Comparison of ENCODE assay signal across 28 cellular contexts in genomic region chr9:94100152-94100879, GRCh38.
"Had no signal": no experiment of that assay in that cellular context is flagged by ENCODE, and none has a peak within 500 bp of the region (broad histone marks: within the 10 kb centered on the region; RNA-seq: fewer than 3 reads in every experiment).

No MANE protein-coding gene starts in this region.

- H3K9me3 Mint-ChIP-seq: immature natural killer cell; memory B cell; mesothelial cell of epicardium; naive B cell; nephron; neural progenitor cell; stimulated activated naive CD8-positive, alpha-beta T cell treated with anti-CD3 and anti-CD28 coated beads, Interleukin-15, amount 100 ng/mL, for 72 hours; type B pancreatic cell had no signal

- H3K4me2 ChIP-seq: neural progenitor cell had no signal

- H3K27me3 ChIP-seq: esophagus muscularis mucosa, foreskin keratinocyte, neural progenitor cell, right lobe of liver, testis, tibial artery had no signal

- H3K27me3 Mint-ChIP-seq: memory B cell; naive B cell; progenitor cell of endocrine pancreas; stimulated activated naive CD8-positive, alpha-beta T cell treated with anti-CD3 and anti-CD28 coated beads, Interleukin-15, amount 100 ng/mL, for 72 hours; type B pancreatic cell had no signal

- H3K79me2 ChIP-seq: parathyroid adenoma had no signal

- H3K4me1 ChIP-seq: esophagus muscularis mucosa, neural progenitor cell, parathyroid adenoma, right lobe of liver, testis, tibial artery had no signal

- ATAC-seq: foreskin keratinocyte; left colon; mucosa of descending colon; right lobe of liver; stimulated activated naive CD8-positive, alpha-beta T cell treated with anti-CD3 and anti-CD28 coated beads, Interleukin-15, amount 100 ng/mL, for 72 hours had no signal

- H3K4me1 Mint-ChIP-seq: memory B cell, naive B cell, nephron had no signal

- H3K27ac Mint-ChIP-seq: memory B cell, nephron, neural progenitor cell, progenitor cell of endocrine pancreas, type B pancreatic cell had no signal

- H3K27ac ChIP-seq: coronary artery, esophagus muscularis mucosa, foreskin keratinocyte, neural progenitor cell, parathyroid adenoma, right lobe of liver, testis, tibial artery had no signal

- H3K4me3 Mint-ChIP-seq: immature natural killer cell; memory B cell; mesothelial cell of epicardium; naive B cell; nephron; neural progenitor cell; stimulated activated naive CD8-positive, alpha-beta T cell treated with anti-CD3 and anti-CD28 coated beads, Interleukin-15, amount 100 ng/mL, for 72 hours; type B pancreatic cell had no signal

- H3K4me3 ChIP-seq: coronary artery, esophagus muscularis mucosa, lung, mucosa of descending colon, neural progenitor cell, right lobe of liver, testis, tibial artery had no signal

- H3K9me3 ChIP-seq: esophagus muscularis mucosa, mucosa of descending colon, right lobe of liver, testis, tibial artery had no signal

- DNase-seq: dermis blood vessel endothelial cell; effector memory CD4-positive, alpha-beta T cell; foreskin keratinocyte; hypothalamus; immature natural killer cell; islet precursor cell; kidney glomerular epithelial cell; left colon; mucosa of descending colon; naive B cell; right lobe of liver; small intestine; stimulated activated CD4-positive, alpha-beta T cell treated with anti-CD3 and anti-CD28 coated beads, Interleukin-15, amount 100 ng/mL, for 24 hours; stimulated activated CD4-positive, alpha-beta T cell treated with anti-CD3 and anti-CD28 coated beads, Interleukin-2, amount 100 ng/mL, for 48 hours; stimulated activated naive CD4-positive, alpha-beta T cell; stimulated activated naive CD8-positive, alpha-beta T cell treated with anti-CD3 and anti-CD28 coated beads, Interleukin-15, amount 100 ng/mL, for 72 hours; testis; tibial artery had no signal

- H3K36me3 ChIP-seq: neural progenitor cell, right lobe of liver had no signal

- H2AFZ ChIP-seq: neural progenitor cell, parathyroid adenoma had no signal

- H3K9ac ChIP-seq: neural progenitor cell, parathyroid adenoma had no signal
